In the genomic region with DNA sequence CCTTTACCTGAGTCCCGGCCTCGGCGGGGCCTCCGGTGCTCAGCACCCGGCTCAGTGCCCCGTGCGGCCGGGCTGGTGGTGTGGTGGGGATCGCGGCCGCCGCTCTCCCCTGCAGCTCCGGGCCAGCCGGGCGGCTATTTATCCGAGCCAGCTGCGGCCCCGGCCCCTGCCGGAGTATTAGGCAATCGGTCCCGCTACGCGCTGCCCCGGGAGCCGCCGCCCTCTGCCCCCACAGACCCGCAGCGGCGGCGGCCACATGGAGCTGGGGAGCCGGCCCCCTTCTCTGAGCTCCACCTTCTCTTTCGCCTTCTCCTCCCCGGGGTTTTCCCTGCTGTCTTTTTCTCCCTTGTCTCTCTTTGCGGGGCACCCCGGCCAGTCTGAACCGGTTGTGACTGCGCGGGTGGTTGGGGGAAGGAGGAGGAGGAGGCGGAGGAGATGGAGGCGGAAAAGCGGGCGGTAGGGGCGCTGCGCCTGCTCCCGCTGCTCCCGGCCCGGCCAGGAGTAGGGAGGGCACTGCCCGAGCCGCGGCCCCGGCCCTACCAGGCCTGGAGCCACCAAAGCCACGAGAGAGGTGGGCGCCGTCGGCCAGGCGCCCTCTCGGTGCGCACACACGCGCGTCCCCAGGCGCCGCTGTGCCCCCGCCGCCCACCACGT, we compare ENCODE assay signal across 1 cellular context.
TF ChIP-seq lines count a peak whose summit lies in the region.

A gene with protein sequence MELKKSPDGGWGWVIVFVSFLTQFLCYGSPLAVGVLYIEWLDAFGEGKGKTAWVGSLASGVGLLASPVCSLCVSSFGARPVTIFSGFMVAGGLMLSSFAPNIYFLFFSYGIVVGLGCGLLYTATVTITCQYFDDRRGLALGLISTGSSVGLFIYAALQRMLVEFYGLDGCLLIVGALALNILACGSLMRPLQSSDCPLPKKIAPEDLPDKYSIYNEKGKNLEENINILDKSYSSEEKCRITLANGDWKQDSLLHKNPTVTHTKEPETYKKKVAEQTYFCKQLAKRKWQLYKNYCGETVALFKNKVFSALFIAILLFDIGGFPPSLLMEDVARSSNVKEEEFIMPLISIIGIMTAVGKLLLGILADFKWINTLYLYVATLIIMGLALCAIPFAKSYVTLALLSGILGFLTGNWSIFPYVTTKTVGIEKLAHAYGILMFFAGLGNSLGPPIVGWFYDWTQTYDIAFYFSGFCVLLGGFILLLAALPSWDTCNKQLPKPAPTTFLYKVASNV (minus strand): TSS at position 379 of the 654 bp plus-strand sequence. CDS start 25,559 bp downstream, outside the sequence.

TF ChIP-seq in WTC11, 78 proteins besides CTCF, POLR2A, EP300 and RAD21 (continued from another document and continues in another):
- TF ChIP-seq, protein P1, sequence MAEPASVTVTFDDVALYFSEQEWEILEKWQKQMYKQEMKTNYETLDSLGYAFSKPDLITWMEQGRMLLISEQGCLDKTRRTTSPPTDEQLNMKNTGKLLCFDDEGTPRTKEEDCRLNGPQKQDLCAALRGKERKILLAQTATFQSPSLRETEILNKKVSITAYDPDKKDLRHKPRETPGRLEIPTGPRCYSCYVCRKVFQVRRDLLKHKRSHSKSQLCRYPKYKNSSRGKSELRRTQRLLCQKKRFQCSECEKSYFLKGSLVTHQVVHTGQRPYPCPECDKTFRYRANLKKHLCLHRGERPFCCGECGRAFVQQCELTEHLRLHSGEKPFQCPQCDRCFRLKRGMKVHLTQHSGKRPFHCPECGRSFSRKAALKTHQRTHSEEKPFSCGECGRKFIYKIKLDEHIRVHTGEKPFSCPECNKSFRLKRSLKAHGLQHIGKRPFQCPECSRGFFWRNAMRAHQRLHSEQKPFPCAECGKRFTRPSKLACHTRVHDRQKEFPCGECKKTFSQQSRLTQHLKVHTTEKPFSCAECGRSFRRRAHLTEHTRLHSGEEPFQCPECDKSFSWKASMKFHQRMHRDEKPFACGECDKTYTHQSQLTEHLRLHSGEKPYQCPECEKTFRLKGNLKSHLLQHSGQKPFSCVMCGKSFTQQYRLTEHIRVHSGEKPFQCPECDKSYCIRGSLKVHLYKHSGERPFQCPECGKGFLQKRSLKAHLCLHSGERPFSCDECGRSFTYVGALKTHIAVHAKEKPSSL (CRISPR knock-in tag; conservative IDR thresholded peaks at IDR 0.05) = no peak
- TF ChIP-seq HMGA2 (CRISPR knock-in tag; IDR thresholded peaks at IDR 0.05) (no peak), ZBTB21 (CRISPR knock-in tag; IDR thresholded peaks at IDR 0.05; ENCODE audit: borderline replicate concordance) (no peak), ZNF396 (CRISPR knock-in tag; IDR thresholded peaks at IDR 0.05; ENCODE audit: borderline replicate concordance) (no peak), CREM (CRISPR knock-in tag; IDR thresholded peaks at IDR 0.05) (peak; percentile 37; the same call in 1 of the 2 replicates), OVOL2 (CRISPR knock-in tag; IDR thresholded peaks at IDR 0.05; ENCODE audit: borderline replicate concordance) (no peak), GABPB1 (CRISPR knock-in tag; IDR thresholded peaks at IDR 0.05) (no peak), ATF1 (CRISPR knock-in tag; IDR thresholded peaks at IDR 0.05) (no peak), ZNF263 (CRISPR knock-in tag; IDR thresholded peaks at IDR 0.05; ENCODE audit: low read depth) (0 out of 2 replicates have a peak, but pooled peaks have one; percentile 28), NR3C1 (CRISPR knock-in tag; conservative IDR thresholded peaks at IDR 0.05; ENCODE audit: low read depth) (0 out of 2 replicates have a peak, but pooled peaks have one; percentile 42), ZNF219 (CRISPR knock-in tag; IDR thresholded peaks at IDR 0.05; ENCODE audit: borderline replicate concordance) (no peak), ETV6 (CRISPR knock-in tag; IDR thresholded peaks at IDR 0.05) (no peak), TCF7 (CRISPR knock-in tag; IDR thresholded peaks at IDR 0.05; ENCODE audit: low read depth) (no peak), ZNF671 (CRISPR knock-in tag; IDR thresholded peaks at IDR 0.05) (no peak), PRRX2 (CRISPR knock-in tag; IDR thresholded peaks at IDR 0.05) (no peak), NFATC4 (CRISPR knock-in tag; IDR thresholded peaks at IDR 0.05) (no peak), GTF2I (CRISPR knock-in tag; conservative IDR thresholded peaks at IDR 0.05) (no peak), SOX15 (CRISPR knock-in tag; IDR thresholded peaks at IDR 0.05) (no peak), TEAD1 (CRISPR knock-in tag; IDR thresholded peaks at IDR 0.05) (no peak)
- TF ChIP-seq, protein P2, sequence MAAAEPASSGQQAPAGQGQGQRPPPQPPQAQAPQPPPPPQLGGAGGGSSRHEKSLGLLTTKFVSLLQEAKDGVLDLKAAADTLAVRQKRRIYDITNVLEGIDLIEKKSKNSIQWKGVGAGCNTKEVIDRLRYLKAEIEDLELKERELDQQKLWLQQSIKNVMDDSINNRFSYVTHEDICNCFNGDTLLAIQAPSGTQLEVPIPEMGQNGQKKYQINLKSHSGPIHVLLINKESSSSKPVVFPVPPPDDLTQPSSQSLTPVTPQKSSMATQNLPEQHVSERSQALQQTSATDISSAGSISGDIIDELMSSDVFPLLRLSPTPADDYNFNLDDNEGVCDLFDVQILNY (CRISPR knock-in tag; IDR thresholded peaks at IDR 0.05) = no peak
- TF ChIP-seq, protein P3, sequence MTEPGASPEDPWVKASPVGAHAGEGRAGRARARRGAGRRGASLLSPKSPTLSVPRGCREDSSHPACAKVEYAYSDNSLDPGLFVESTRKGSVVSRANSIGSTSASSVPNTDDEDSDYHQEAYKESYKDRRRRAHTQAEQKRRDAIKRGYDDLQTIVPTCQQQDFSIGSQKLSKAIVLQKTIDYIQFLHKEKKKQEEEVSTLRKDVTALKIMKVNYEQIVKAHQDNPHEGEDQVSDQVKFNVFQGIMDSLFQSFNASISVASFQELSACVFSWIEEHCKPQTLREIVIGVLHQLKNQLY (CRISPR knock-in tag; IDR thresholded peaks at IDR 0.05) = no peak
- TF ChIP-seq, protein P4, sequence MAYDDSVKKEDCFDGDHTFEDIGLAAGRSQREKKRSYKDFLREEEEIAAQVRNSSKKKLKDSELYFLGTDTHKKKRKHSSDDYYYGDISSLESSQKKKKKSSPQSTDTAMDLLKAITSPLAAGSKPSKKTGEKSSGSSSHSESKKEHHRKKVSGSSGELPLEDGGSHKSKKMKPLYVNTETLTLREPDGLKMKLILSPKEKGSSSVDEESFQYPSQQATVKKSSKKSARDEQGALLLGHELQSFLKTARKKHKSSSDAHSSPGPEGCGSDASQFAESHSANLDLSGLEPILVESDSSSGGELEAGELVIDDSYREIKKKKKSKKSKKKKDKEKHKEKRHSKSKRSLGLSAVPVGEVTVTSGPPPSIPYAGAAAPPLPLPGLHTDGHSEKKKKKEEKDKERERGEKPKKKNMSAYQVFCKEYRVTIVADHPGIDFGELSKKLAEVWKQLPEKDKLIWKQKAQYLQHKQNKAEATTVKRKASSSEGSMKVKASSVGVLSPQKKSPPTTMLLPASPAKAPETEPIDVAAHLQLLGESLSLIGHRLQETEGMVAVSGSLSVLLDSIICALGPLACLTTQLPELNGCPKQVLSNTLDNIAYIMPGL (CRISPR knock-in tag; IDR thresholded peaks at IDR 0.05) = peak; percentile 75; the same call in 1 of the 2 replicates
- TF ChIP-seq, protein P5, sequence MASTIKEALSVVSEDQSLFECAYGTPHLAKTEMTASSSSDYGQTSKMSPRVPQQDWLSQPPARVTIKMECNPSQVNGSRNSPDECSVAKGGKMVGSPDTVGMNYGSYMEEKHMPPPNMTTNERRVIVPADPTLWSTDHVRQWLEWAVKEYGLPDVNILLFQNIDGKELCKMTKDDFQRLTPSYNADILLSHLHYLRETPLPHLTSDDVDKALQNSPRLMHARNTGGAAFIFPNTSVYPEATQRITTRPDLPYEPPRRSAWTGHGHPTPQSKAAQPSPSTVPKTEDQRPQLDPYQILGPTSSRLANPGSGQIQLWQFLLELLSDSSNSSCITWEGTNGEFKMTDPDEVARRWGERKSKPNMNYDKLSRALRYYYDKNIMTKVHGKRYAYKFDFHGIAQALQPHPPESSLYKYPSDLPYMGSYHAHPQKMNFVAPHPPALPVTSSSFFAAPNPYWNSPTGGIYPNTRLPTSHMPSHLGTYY (CRISPR knock-in tag; IDR thresholded peaks at IDR 0.05) = no peak
- TF ChIP-seq, protein P6, sequence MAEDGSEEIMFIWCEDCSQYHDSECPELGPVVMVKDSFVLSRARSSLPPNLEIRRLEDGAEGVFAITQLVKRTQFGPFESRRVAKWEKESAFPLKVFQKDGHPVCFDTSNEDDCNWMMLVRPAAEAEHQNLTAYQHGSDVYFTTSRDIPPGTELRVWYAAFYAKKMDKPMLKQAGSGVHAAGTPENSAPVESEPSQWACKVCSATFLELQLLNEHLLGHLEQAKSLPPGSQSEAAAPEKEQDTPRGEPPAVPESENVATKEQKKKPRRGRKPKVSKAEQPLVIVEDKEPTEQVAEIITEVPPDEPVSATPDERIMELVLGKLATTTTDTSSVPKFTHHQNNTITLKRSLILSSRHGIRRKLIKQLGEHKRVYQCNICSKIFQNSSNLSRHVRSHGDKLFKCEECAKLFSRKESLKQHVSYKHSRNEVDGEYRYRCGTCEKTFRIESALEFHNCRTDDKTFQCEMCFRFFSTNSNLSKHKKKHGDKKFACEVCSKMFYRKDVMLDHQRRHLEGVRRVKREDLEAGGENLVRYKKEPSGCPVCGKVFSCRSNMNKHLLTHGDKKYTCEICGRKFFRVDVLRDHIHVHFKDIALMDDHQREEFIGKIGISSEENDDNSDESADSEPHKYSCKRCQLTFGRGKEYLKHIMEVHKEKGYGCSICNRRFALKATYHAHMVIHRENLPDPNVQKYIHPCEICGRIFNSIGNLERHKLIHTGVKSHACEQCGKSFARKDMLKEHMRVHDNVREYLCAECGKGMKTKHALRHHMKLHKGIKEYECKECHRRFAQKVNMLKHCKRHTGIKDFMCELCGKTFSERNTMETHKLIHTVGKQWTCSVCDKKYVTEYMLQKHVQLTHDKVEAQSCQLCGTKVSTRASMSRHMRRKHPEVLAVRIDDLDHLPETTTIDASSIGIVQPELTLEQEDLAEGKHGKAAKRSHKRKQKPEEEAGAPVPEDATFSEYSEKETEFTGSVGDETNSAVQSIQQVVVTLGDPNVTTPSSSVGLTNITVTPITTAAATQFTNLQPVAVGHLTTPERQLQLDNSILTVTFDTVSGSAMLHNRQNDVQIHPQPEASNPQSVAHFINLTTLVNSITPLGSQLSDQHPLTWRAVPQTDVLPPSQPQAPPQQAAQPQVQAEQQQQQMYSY (CRISPR knock-in tag; IDR thresholded peaks at IDR 0.05) = no peak
- TF ChIP-seq, protein P7, sequence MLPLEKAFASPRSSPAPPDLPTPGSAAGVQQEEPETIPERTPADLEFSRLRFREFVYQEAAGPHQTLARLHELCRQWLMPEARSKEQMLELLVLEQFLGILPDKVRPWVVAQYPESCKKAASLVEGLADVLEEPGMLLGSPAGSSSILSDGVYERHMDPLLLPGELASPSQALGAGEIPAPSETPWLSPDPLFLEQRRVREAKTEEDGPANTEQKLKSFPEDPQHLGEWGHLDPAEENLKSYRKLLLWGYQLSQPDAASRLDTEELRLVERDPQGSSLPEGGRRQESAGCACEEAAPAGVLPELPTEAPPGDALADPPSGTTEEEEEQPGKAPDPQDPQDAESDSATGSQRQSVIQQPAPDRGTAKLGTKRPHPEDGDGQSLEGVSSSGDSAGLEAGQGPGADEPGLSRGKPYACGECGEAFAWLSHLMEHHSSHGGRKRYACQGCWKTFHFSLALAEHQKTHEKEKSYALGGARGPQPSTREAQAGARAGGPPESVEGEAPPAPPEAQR (CRISPR knock-in tag; IDR thresholded peaks at IDR 0.05) = no peak
- TF ChIP-seq, protein P8, sequence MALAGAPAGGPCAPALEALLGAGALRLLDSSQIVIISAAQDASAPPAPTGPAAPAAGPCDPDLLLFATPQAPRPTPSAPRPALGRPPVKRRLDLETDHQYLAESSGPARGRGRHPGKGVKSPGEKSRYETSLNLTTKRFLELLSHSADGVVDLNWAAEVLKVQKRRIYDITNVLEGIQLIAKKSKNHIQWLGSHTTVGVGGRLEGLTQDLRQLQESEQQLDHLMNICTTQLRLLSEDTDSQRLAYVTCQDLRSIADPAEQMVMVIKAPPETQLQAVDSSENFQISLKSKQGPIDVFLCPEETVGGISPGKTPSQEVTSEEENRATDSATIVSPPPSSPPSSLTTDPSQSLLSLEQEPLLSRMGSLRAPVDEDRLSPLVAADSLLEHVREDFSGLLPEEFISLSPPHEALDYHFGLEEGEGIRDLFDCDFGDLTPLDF (CRISPR knock-in tag; IDR thresholded peaks at IDR 0.05) = no peak
- TF ChIP-seq, protein P9, sequence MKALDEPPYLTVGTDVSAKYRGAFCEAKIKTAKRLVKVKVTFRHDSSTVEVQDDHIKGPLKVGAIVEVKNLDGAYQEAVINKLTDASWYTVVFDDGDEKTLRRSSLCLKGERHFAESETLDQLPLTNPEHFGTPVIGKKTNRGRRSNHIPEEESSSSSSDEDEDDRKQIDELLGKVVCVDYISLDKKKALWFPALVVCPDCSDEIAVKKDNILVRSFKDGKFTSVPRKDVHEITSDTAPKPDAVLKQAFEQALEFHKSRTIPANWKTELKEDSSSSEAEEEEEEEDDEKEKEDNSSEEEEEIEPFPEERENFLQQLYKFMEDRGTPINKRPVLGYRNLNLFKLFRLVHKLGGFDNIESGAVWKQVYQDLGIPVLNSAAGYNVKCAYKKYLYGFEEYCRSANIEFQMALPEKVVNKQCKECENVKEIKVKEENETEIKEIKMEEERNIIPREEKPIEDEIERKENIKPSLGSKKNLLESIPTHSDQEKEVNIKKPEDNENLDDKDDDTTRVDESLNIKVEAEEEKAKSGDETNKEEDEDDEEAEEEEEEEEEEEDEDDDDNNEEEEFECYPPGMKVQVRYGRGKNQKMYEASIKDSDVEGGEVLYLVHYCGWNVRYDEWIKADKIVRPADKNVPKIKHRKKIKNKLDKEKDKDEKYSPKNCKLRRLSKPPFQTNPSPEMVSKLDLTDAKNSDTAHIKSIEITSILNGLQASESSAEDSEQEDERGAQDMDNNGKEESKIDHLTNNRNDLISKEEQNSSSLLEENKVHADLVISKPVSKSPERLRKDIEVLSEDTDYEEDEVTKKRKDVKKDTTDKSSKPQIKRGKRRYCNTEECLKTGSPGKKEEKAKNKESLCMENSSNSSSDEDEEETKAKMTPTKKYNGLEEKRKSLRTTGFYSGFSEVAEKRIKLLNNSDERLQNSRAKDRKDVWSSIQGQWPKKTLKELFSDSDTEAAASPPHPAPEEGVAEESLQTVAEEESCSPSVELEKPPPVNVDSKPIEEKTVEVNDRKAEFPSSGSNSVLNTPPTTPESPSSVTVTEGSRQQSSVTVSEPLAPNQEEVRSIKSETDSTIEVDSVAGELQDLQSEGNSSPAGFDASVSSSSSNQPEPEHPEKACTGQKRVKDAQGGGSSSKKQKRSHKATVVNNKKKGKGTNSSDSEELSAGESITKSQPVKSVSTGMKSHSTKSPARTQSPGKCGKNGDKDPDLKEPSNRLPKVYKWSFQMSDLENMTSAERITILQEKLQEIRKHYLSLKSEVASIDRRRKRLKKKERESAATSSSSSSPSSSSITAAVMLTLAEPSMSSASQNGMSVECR (CRISPR knock-in tag; IDR thresholded peaks at IDR 0.05; ENCODE audit: borderline replicate concordance) = no peak
- TF ChIP-seq, protein P10, sequence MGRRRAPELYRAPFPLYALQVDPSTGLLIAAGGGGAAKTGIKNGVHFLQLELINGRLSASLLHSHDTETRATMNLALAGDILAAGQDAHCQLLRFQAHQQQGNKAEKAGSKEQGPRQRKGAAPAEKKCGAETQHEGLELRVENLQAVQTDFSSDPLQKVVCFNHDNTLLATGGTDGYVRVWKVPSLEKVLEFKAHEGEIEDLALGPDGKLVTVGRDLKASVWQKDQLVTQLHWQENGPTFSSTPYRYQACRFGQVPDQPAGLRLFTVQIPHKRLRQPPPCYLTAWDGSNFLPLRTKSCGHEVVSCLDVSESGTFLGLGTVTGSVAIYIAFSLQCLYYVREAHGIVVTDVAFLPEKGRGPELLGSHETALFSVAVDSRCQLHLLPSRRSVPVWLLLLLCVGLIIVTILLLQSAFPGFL (CRISPR knock-in tag; IDR thresholded peaks at IDR 0.05; ENCODE audit: borderline replicate concordance) = no peak
- TF ChIP-seq, protein P11, sequence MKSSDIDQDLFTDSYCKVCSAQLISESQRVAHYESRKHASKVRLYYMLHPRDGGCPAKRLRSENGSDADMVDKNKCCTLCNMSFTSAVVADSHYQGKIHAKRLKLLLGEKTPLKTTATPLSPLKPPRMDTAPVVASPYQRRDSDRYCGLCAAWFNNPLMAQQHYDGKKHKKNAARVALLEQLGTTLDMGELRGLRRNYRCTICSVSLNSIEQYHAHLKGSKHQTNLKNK (CRISPR knock-in tag; IDR thresholded peaks at IDR 0.05) = no peak
